In the genomic region with DNA sequence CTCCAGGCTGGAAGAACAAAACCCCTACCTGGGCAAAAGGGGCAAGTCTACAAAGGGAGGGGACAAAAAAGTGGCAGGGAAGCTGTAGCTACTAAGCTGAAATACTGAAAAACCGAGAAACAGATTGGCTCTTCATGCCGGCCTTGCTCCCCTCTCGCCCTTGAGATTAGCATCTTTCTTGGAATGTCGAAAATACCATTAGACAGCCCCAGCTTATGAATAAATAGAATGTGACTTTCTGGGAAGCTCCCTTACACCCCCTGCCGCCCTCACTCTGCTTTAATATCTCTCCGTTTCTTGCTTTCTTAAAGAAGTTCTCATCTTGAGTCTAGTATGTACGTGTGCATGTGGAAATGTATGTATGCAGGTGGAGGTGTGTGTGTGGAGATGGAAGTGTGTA, we compare ENCODE assay signal across 9 cellular contexts. TPM values are rescaled to one million over a fixed set of nuclear protein-coding genes. Genes with fewer than 3 reads are reported as not detected.
DNase-seq lines count a peak whose midpoint lies in the region; ATAC-seq and TF ChIP-seq lines count a peak whose summit lies in the region.
"Had no signal": no experiment of that assay in that cellular context is flagged by ENCODE, and none has a peak within 500 bp of the region (broad histone marks: within the 10 kb centered on the region; RNA-seq: fewer than 3 reads in every experiment).

No MANE protein-coding gene starts in this region.

- POLR2A ChIA-PET in AG04450 (lab: Yijun Ruan, JAX): interaction anchor here (2.1 kb wide), 1 partner anchor 14 kb away, joined by 10 read pairs; the partner anchor contains the start of gene C1orf74

- H3K27ac ChIP-seq in AG04450 (ENCODE audit: low read depth, low read length) (peak overlapping the region; percentile 94), brain microvascular endothelial cell (peak overlapping the region; percentile 85), muscle layer of duodenum (ENCODE audit: low read length) (peak overlapping the region; percentile 89)

- H3K4me1 ChIP-seq in muscle layer of duodenum (ENCODE audit: control insufficient read depth in 1 of 2, insufficient read depth in 2 of 2, low read length in 2 of 2): peaks cover 11 to 36% of the 10 kb centered on the region in 2 donors

- no peak overlapping the region for H3K27ac Mint-ChIP-seq in glutamatergic neuron (ENCODE audit: unreplicated experiment)
- H3K27ac Mint-ChIP-seq: brain had no signal

- DNase-seq in AG04450 (ENCODE audit: low read depth, low spot score) (no peak), brain microvascular endothelial cell (peak; percentile 45), superior temporal gyrus (ENCODE audit: extremely low spot score) (no peak), glutamatergic neuron (no peak)
- DNase-seq in Jurkat, Clone E6-1 (ENCODE audit: low read depth, low spot score): no peak

- H3K27me3 Mint-ChIP-seq in glutamatergic neuron (ENCODE audit: unreplicated experiment): peaks cover 4% of the 10 kb centered on the region

- TF ChIP-seq CTCF in AG04450 (IDR thresholded peaks at IDR 0.05; ENCODE audit: low read depth, low read length) (no peak), brain microvascular endothelial cell (IDR thresholded peaks at IDR 0.05; ENCODE audit: low read depth, low read length, missing control alignments) (peak; percentile 25), glutamatergic neuron (IDR thresholded peaks at IDR 0.05; ENCODE audit: partially characterized antibody, unreplicated experiment) (no peak)

- CTCF ChIA-PET in AG04450 (lab: Charles Lee): interaction anchor here (0.6 to 2.2 kb wide), 8 partner anchors 9 to 481 kb away, joined by 3 to 7 read pairs (median 3); no protein-coding TSS in a partner anchor

- no peak overlapping the region for H3K4me3 Mint-ChIP-seq in glutamatergic neuron (ENCODE audit: unreplicated experiment)
- H3K4me3 Mint-ChIP-seq: brain had no signal

- H3K9me3 ChIP-seq in AG04450 (ENCODE audit: control insufficient read depth, insufficient read depth, low read length) (no peaks in the 10 kb centered on the region), muscle layer of duodenum (ENCODE audit: control insufficient read depth in 1 of 2, low read length in 2 of 2) (no peaks in the 10 kb centered on the region)

- no peaks in the 10 kb centered on the region for H3K9me3 Mint-ChIP-seq in glutamatergic neuron (ENCODE audit: unreplicated experiment)
- H3K9me3 Mint-ChIP-seq: brain had no signal

- H3K4me3 ChIP-seq in AG04450 (ENCODE audit: low read depth, low read length): no peak overlapping the region
- H3K4me3 ChIP-seq in Jurkat, Clone E6-1 (ENCODE audit: low read length): peak overlapping the region; percentile 69
- H3K4me3 ChIP-seq in brain microvascular endothelial cell (ENCODE audit: low read depth, low read length): no peak overlapping the region
- peak overlapping the region; percentile 21 to 52 for H3K4me3 ChIP-seq in muscle layer of duodenum (ENCODE audit: low read depth in 1 of 2, low read length in 2 of 2)

- no peak for ATAC-seq in GM18909 (IDR thresholded peaks at IDR 0.05; ENCODE audit: poor library complexity, unreplicated experiment)
- ATAC-seq in GM21576 (IDR thresholded peaks at IDR 0.05; ENCODE audit: unreplicated experiment): no peak

- in situ Hi-C loops in brain microvascular endothelial cell (cut with HindIII; ENCODE audit: low pct_ligation_motif_present, low sequenced_read_pairs): no loop called here

- no peaks in the 10 kb centered on the region for H3K36me3 ChIP-seq in brain microvascular endothelial cell (replicated peaks)
- no peaks in the 10 kb centered on the region for H3K36me3 ChIP-seq in muscle layer of duodenum (ENCODE audit: control insufficient read depth in 1 of 2, insufficient read depth in 2 of 2, low read length in 2 of 2)

- H3K36me3 Mint-ChIP-seq in glutamatergic neuron (ENCODE audit: unreplicated experiment): no peaks in the 10 kb centered on the region
- H3K36me3 Mint-ChIP-seq: brain had no signal

- H3K4me1 Mint-ChIP-seq in glutamatergic neuron (ENCODE audit: low read depth, unreplicated experiment): no peaks in the 10 kb centered on the region
- H3K4me1 Mint-ChIP-seq: brain had no signal

- no peaks in the 10 kb centered on the region for H3K27me3 ChIP-seq in AG04450 (ENCODE audit: control insufficient read depth, insufficient read depth, low read length)
- no peaks in the 10 kb centered on the region for H3K27me3 ChIP-seq in brain microvascular endothelial cell (replicated peaks)
- no peaks in the 10 kb centered on the region for H3K27me3 ChIP-seq in muscle layer of duodenum (ENCODE audit: low read depth, low read length)

RNA-seq across cellular contexts. Expression of gene TRAF3IP3, which starts 14.1 kb away (rescaled TPM):
- polyA plus RNA-seq in AG04450 (2011; rRNA removed): 0.06 and 0.10 TPM in 2 replicates
- polyA minus RNA-seq in AG04450 (2011; rRNA and poly(A)+ RNA removed): not detected in 2 replicates
- polyA plus RNA-seq in Jurkat, Clone E6-1 (2012; ENCODE audit: insufficient read depth, insufficient read length): 126 TPM
- total RNA-seq in glutamatergic neuron (ENCODE audit: unreplicated experiment): not detected

RNA-seq across cellular contexts. Expression of gene C1orf74, which starts 14.4 kb away (rescaled TPM):
- polyA plus RNA-seq in AG04450 (2011; rRNA removed): 1.8 and 2.2 TPM in 2 replicates
- 3.4 and 4.0 TPM in 2 replicates for polyA minus RNA-seq in AG04450 (2011; rRNA and poly(A)+ RNA removed)
- 6.1 TPM for polyA plus RNA-seq in Jurkat, Clone E6-1 (2012; ENCODE audit: insufficient read depth, insufficient read length)
- 2.3 TPM for total RNA-seq in glutamatergic neuron (ENCODE audit: unreplicated experiment)

RNA-seq across cellular contexts. Expression of gene IRF6, which starts 36.0 kb away (rescaled TPM):
- 0.67 and 1.0 TPM in 2 replicates for polyA plus RNA-seq in AG04450 (2011; rRNA removed)
- 1.6 and 2.1 TPM in 2 replicates for polyA minus RNA-seq in AG04450 (2011; rRNA and poly(A)+ RNA removed)
- polyA plus RNA-seq in Jurkat, Clone E6-1 (2012; ENCODE audit: insufficient read depth, insufficient read length): not detected
- total RNA-seq in glutamatergic neuron (ENCODE audit: unreplicated experiment): 0.47 TPM

RNA-seq across cellular contexts. Expression of gene UTP25, which starts 57.8 kb away (rescaled TPM):
- 7.5 and 8.6 TPM in 2 replicates for polyA plus RNA-seq in AG04450 (2011; rRNA removed)
- polyA minus RNA-seq in AG04450 (2011; rRNA and poly(A)+ RNA removed): 9.4 and 10.8 TPM in 2 replicates
- 5.8 TPM for polyA plus RNA-seq in Jurkat, Clone E6-1 (2012; ENCODE audit: insufficient read depth, insufficient read length)
- total RNA-seq in glutamatergic neuron (ENCODE audit: unreplicated experiment): 4.6 TPM

Comparison
In these comparisons a context has a peak if more than half of its experiments do, and no peak if none do; other contexts are left out.
1. H3K4me3 ChIP-seq: peak in Jurkat, Clone E6-1 (single experiment) and muscle layer of duodenum (2 of 2); none in AG04450 (single experiment) and brain microvascular endothelial cell (single experiment).
2. Peak in every context shown above with its lines, with median percentiles within 50 percentile points of each other: H3K27ac ChIP-seq.